Comparison of ENCODE assay signal across 11 cellular contexts in genomic region chr3:168990111-168990510, GRCh38.
"Had no signal": no experiment of that assay in that cellular context is flagged by ENCODE, and none has a peak within 500 bp of the region (broad histone marks: within the 10 kb centered on the region; RNA-seq: fewer than 3 reads in every experiment).

No MANE protein-coding gene starts in this region.

- H3K4me1 ChIP-seq: adrenal gland, SJSA1, transverse colon, uterus had no signal

- H3K9me3 Mint-ChIP-seq: activated naive CD4-positive, alpha-beta T cell treated with anti-CD3 and anti-CD28 coated beads, Interleukin-2, amount 50 U/mL, for 24 hours had no signal

- H3K9me3 ChIP-seq: adrenal gland, right atrium auricular region, SJSA1, transverse colon, uterus had no signal

- H3K27ac Mint-ChIP-seq: activated naive CD4-positive, alpha-beta T cell treated with anti-CD3 and anti-CD28 coated beads, Interleukin-2, amount 50 U/mL, for 24 hours had no signal

- H3K27me3 ChIP-seq: adrenal gland, right atrium auricular region, SJSA1, transverse colon, uterus had no signal

- H3K36me3 Mint-ChIP-seq: activated naive CD4-positive, alpha-beta T cell treated with anti-CD3 and anti-CD28 coated beads, Interleukin-2, amount 50 U/mL, for 24 hours had no signal

- DNase-seq: activated CD4-positive, CD25-positive, alpha-beta regulatory T cell treated with anti-CD3 and anti-CD28 coated beads, Interleukin-2, amount 50 U/mL, for 72 hours; activated gamma-delta T cell; adrenal gland; islet precursor cell; stimulated activated naive CD8-positive, alpha-beta T cell treated with anti-CD3 and anti-CD28 coated beads, Interleukin-15, Interleukin-2, amounts not matched to agents 100 U/mL and 50 U/mL, for 24 hours; transverse colon had no signal

- H3K27ac ChIP-seq: adrenal gland, right atrium auricular region, SJSA1, transverse colon, uterus had no signal

- H3K4me3 ChIP-seq: adrenal gland, right atrium auricular region, SJSA1, transverse colon, uterus had no signal

- H3K36me3 ChIP-seq: adrenal gland, right atrium auricular region, SJSA1, transverse colon had no signal

- ATAC-seq: left lobe of liver; stimulated activated naive CD8-positive, alpha-beta T cell treated with anti-CD3 and anti-CD28 coated beads, Interleukin-15, Interleukin-2, amounts not matched to agents 100 U/mL and 50 U/mL, for 24 hours had no signal
